13 cellular contexts compared by ENCODE assay signal in the genomic region with DNA sequence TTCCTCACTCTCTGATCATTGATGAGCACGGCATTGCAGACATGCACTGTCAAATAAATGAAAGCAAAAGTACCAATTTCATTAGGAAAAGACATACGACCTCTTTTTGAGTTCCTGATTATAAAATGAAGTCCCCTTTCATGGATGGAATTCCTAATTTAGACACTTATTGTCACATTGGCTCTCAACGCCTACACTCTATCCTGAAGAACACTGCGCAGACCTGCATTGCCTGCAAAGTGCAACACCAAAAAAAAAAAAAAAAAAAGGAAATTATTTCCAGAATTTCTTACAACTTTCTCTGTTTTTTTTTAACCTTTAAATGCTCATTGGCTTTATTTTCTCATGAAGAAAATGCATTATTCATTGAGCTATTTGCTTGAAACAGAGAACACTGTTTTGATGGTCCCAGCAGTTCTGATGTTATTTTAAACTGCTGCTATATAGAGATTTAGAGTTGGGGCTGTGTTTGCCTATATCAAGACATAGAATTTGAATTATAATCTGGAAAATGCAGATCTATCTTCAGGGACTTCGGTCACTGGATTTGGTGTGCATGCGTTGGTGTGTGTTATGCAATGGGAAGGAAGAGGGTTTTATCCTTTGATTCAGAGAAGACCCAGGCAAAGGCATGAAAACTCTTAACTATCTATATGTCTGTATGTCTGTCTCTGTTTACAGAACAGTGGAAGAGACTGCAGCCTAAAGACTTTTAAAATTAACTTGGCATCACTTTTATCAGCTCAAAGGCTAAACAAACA. TPM values are rescaled to one million over a fixed set of nuclear protein-coding genes. Genes with fewer than 3 reads are reported as not detected.
DNase-seq lines count a peak whose midpoint lies in the region; ATAC-seq, FAIRE-seq and TF ChIP-seq lines count a peak whose summit lies in the region.
"Had no signal": no experiment of that assay in that cellular context is flagged by ENCODE, and none has a peak within 500 bp of the region (broad histone marks: within the 10 kb centered on the region; RNA-seq: fewer than 3 reads in every experiment).

No MANE protein-coding gene starts in this region.

- TF ChIP-seq CTCF in heart right ventricle (IDR thresholded peaks at IDR 0.05) (no peak), choroid plexus epithelial cell (conservative IDR thresholded peaks at IDR 0.05; ENCODE audit: low read depth, low read length) (no peak), nephron (IDR thresholded peaks at IDR 0.05; ENCODE audit: unreplicated experiment in 3 of 3) (no peak), type B pancreatic cell (conservative IDR thresholded peaks at IDR 0.05) (no peak)

- ATAC-seq in heart right ventricle (no peak), Right ventricle myocardium superior (ENCODE audit: poor library complexity) (no peak), GM18870 (IDR thresholded peaks at IDR 0.05; ENCODE audit: unreplicated experiment) (no peak)

- DNase-seq in heart right ventricle (no peak), Right ventricle myocardium superior (no peak), choroid plexus epithelial cell (ENCODE audit: low read depth) (no peak), type B pancreatic cell (ENCODE audit: extremely low spot score, unreplicated experiment) (no peak), urothelium cell line (ENCODE audit: low spot score) (no peak)
- DNase-seq in stimulated activated naive CD4-positive, alpha-beta T cell (lab: John Stamatoyannopoulos, UW): no peak
- DNase-seq: activated naive CD4-positive, alpha-beta T cell treated with anti-CD3 and anti-CD28 coated beads, Interleukin-2, amount 50 U/mL, for 16 hours; mammary epithelial cell had no signal

- H3K27me3 Mint-ChIP-seq in nephron (ENCODE audit: low read depth) (peaks cover 79% of the 10 kb centered on the region), type B pancreatic cell (peaks cover 86% of the 10 kb centered on the region)

- intact Hi-C loops in heart right ventricle (cut with DNase I): loop anchor here (2.0 to 10.0 kb wide), 7 partner anchors 125 to 338 kb away; no protein-coding TSS in a partner anchor
- intact Hi-C loops in Right ventricle myocardium superior (cut with DNase I): loop anchor here (5.0 kb wide), 1 partner anchor 125 kb away; no protein-coding TSS in a partner anchor

- H3K4me3 Mint-ChIP-seq in nephron: peak overlapping the region; percentile 90 to 98 (median 95)
- peak overlapping the region; percentile 53 for H3K4me3 Mint-ChIP-seq in type B pancreatic cell

- H3K9me3 ChIP-seq in heart right ventricle: no peaks in the 10 kb centered on the region

- H3K36me3 Mint-ChIP-seq in nephron (ENCODE audit: low read depth) (no peaks in the 10 kb centered on the region), type B pancreatic cell (no peaks in the 10 kb centered on the region)

- H3K27ac Mint-ChIP-seq in nephron: no peak overlapping the region
- H3K27ac Mint-ChIP-seq in type B pancreatic cell: no peak overlapping the region

- WGBS in heart right ventricle, 2 donors: 50 to 55% methylated on average over 6 of the region's 6 CpGs

- H3K27me3 ChIP-seq in heart right ventricle: peaks cover 0 to 65% (median 10%) of the 10 kb centered on the region in 7 donors

- H3K9me3 Mint-ChIP-seq in nephron (no peaks in the 10 kb centered on the region), type B pancreatic cell (no peaks in the 10 kb centered on the region)

- peaks cover 0 to 29% (median 0%) of the 10 kb centered on the region in 9 donors for H3K4me1 ChIP-seq in heart right ventricle

- H3K36me3 ChIP-seq in heart right ventricle: no peaks in the 10 kb centered on the region

- peak overlapping the region in 3 of 10 donors; percentile 63 to 72 (median 72) for H3K27ac ChIP-seq in heart right ventricle

- FAIRE-seq in urothelium cell line (lab: Jason Lieb, UNC): no peak

- H3K4me1 Mint-ChIP-seq in nephron (peaks cover 47% of the 10 kb centered on the region), type B pancreatic cell (ENCODE audit: unreplicated experiment) (peaks cover 28% of the 10 kb centered on the region)

- H3K4me3 ChIP-seq in heart right ventricle (peak overlapping the region in 9 of 10 donors; percentile 16 to 72 (median 66)), choroid plexus epithelial cell (ENCODE audit: low read depth, low read length) (peak overlapping the region; percentile 3)

RNA-seq across cellular contexts. Expression of a gene that starts 1.8 kb away (rescaled TPM):
- total RNA-seq in heart right ventricle (1 to 10 TPM in 4 of 10 donors, under 1 TPM in 6; 0.47 to 1.7 (median 0.79) TPM), Right ventricle myocardium superior (2.0 TPM), type B pancreatic cell (ENCODE audit: low replicate concordance) (0.55 and 2.0 TPM in 2 replicates)
- 1 to 10 TPM in 1 of 2 donors, under 1 TPM in 1; 0.77 to 2.1 TPM for polyA plus RNA-seq in heart right ventricle
- total RNA-seq: activated CD8-positive, alpha-beta memory T cell treated with anti-CD3 and anti-CD28 coated beads for 36 hours; glomerular endothelial cell; mammary epithelial cell; T-helper 2 cell treated with Interferon-gamma antibody and Interleukin-4, amounts not matched to agents 100 ng/mL and 5 ng/mL, for 36 hours had no signal
- polyA plus RNA-seq: mammary epithelial cell had no signal
